9 cellular contexts compared by ENCODE assay signal in genomic region chr9:33445941-33446506, GRCh38. TPM values are rescaled to one million over a fixed set of nuclear protein-coding genes. Genes with fewer than 3 reads are reported as not detected.
DNase-seq lines count a peak whose midpoint lies in the region; ATAC-seq, FAIRE-seq and TF ChIP-seq lines count a peak whose summit lies in the region.
"Had no signal": no experiment of that assay in that cellular context is flagged by ENCODE, and none has a peak within 500 bp of the region (broad histone marks: within the 10 kb centered on the region; RNA-seq: fewer than 3 reads in every experiment).

No MANE protein-coding gene starts in this region.

- no peaks in the 10 kb centered on the region for H3K9me2 ChIP-seq in OCI-LY1 (ENCODE audit: low read depth, low read length)

- no peaks in the 10 kb centered on the region for H3F3A ChIP-seq in OCI-LY1 (ENCODE audit: insufficient read depth, low read length)

- H3K4me1 ChIP-seq in DND-41 (ENCODE audit: insufficient read depth, low read length), result peaks cover 43% of the 10 kb centered on the region
- H3K4me1 ChIP-seq in OCI-LY1 (ENCODE audit: insufficient read depth, low read length, severe bottlenecking), result peaks cover 26% of the 10 kb centered on the region
- H3K4me1 ChIP-seq in BE2C, result peaks cover 16% of the 10 kb centered on the region

- no peaks in the 10 kb centered on the region; the same call in 1 of the 2 replicates for H4K20me1 ChIP-seq in DND-41 (ENCODE audit: insufficient read depth, low read length)
- H4K20me1 ChIP-seq in OCI-LY1 (ENCODE audit: insufficient read depth, low read length), result no peaks in the 10 kb centered on the region

- TF ChIP-seq CTCF in DND-41 (IDR thresholded peaks at IDR 0.05; ENCODE audit: borderline replicate concordance, extremely low read depth, low read length, poor library complexity, severe bottlenecking), result no peak
- no peak for TF ChIP-seq CTCF in OCI-LY1 (IDR thresholded peaks at IDR 0.05; ENCODE audit: low read length)
- TF ChIP-seq CTCF in bronchial epithelial cell (IDR thresholded peaks at IDR 0.05; ENCODE audit: insufficient read depth, low read length, severe bottlenecking), result no peak
- no peak for TF ChIP-seq CTCF in omental fat pad (IDR thresholded peaks at IDR 0.05)
- TF ChIP-seq CTCF in BE2C (IDR thresholded peaks at IDR 0.05; ENCODE audit: low read depth, low read length), result no peak

- H3K27me3 ChIP-seq in DND-41 (ENCODE audit: insufficient read depth, low read length, poor library complexity), result no peaks in the 10 kb centered on the region
- no peaks in the 10 kb centered on the region for H3K27me3 ChIP-seq in OCI-LY1 (ENCODE audit: insufficient read depth, low read length)
- H3K27me3 ChIP-seq in bronchial epithelial cell (ENCODE audit: control insufficient read depth, insufficient read depth, low read length), result no peaks in the 10 kb centered on the region
- no peaks in the 10 kb centered on the region for H3K27me3 ChIP-seq in BE2C

- H3K27ac ChIP-seq in DND-41 (ENCODE audit: low read length), result peak overlapping the region; percentile 93
- H3K27ac ChIP-seq in OCI-LY1 (ENCODE audit: low read depth, low read length, poor library complexity, severe bottlenecking), result peak overlapping the region; percentile 86

- H3K9me3 ChIP-seq in DND-41 (ENCODE audit: insufficient read depth, low read length, severe bottlenecking) (no peaks in the 10 kb centered on the region), OCI-LY1 (ENCODE audit: low read length) (no peaks in the 10 kb centered on the region), BE2C (no peaks in the 10 kb centered on the region; the same call in 1 of the 2 replicates)

- H3K9ac ChIP-seq in DND-41 (ENCODE audit: low read depth, low read length), result peak overlapping the region; percentile 61
- peak overlapping the region; percentile 64; the same call in 1 of the 2 replicates for H3K9ac ChIP-seq in OCI-LY1 (ENCODE audit: low read length)

- DNase-seq in DND-41, result no peak
- DNase-seq in bronchial epithelial cell (ENCODE audit: low read depth), result no peak
- DNase-seq in omental fat pad (ENCODE audit: low spot score), result no peak
- no peak for DNase-seq in BE2C
- DNase-seq in COLO829 (ENCODE audit: low spot score), result no peak
- no peak for DNase-seq in SK-N-DZ (ENCODE audit: low spot score)
- no peak for DNase-seq in DMS79 (lab: John Stamatoyannopoulos, UW)
- DNase-seq: NCI-H345 had no signal

- H3K36me3 ChIP-seq in DND-41 (ENCODE audit: insufficient read depth, low read length) (no peaks in the 10 kb centered on the region), OCI-LY1 (ENCODE audit: insufficient read depth, low read length) (no peaks in the 10 kb centered on the region), bronchial epithelial cell (ENCODE audit: control insufficient read depth, insufficient read depth, low read length) (peaks cover 11% of the 10 kb centered on the region), BE2C (no peaks in the 10 kb centered on the region)

- ATAC-seq in DND-41 (ENCODE audit: insufficient read depth, low read depth) (peak; percentile 76), omental fat pad (ENCODE audit: low FRiP score) (peak; percentile 1)

- FAIRE-seq in bronchial epithelial cell (lab: Jason Lieb, UNC), result no peak

- H3K4me3 ChIP-seq in DND-41 (ENCODE audit: low read depth in 1 of 2, low read length in 2 of 2), result peak overlapping the region in 1 of 2 experiments; percentile 52; a peak in 2 of 4 replicates
- H3K4me3 ChIP-seq in OCI-LY1 (ENCODE audit: low read depth, low read length, poor library complexity, severe bottlenecking), result peak overlapping the region; percentile 64
- H3K4me3 ChIP-seq in bronchial epithelial cell (ENCODE audit: low read depth, low read length), result peak overlapping the region; percentile 48
- H3K4me3 ChIP-seq in BE2C (ENCODE audit: low read depth, low read length), result no peak overlapping the region

- H3K79me2 ChIP-seq in DND-41 (ENCODE audit: insufficient read depth, low read length) (no peaks in the 10 kb centered on the region), OCI-LY1 (ENCODE audit: insufficient read depth, low read length) (no peaks in the 10 kb centered on the region)

- H2AFZ ChIP-seq in DND-41 (ENCODE audit: low read depth, low read length) (no peak overlapping the region), OCI-LY1 (ENCODE audit: low read length) (no peak overlapping the region)

- H3K4me2 ChIP-seq in DND-41 (ENCODE audit: insufficient read depth, low read length) (peak overlapping the region; percentile 74; the same call in 1 of the 2 replicates), OCI-LY1 (ENCODE audit: low read length) (peak overlapping the region; percentile 83)

RNA-seq across cellular contexts. Expression of gene AQP3, which starts 1.4 kb away (rescaled TPM):
- total RNA-seq in bronchial epithelial cell (47.7 and 363 TPM in 2 replicates), omental fat pad (100 to 1,000 TPM in 1 of 4 donors, 10 to 100 TPM in 2, 1 to 10 TPM in 1; 9.9 to 139 (median 46.3) TPM)
- polyA plus RNA-seq in BE2C (2012; ENCODE audit: insufficient read depth, insufficient read length, low read depth), result 3.3 TPM
- polyA plus RNA-seq in SK-N-DZ (2014; cell fraction: cytosol; rRNA removed), result 0.51 and 2.2 TPM in 2 replicates
- 0.58 TPM in 1 of 2 replicates, not detected in the other for polyA plus RNA-seq in SK-N-DZ (2014; cell fraction: nucleus; rRNA removed)

RNA-seq across cellular contexts. Expression of gene NOL6, which starts 27.7 kb away (rescaled TPM):
- total RNA-seq in bronchial epithelial cell (21.0 and 35.3 TPM in 2 replicates), omental fat pad (10 to 100 TPM; 19.1 to 76.7 (median 21.4) TPM)
- 58.9 TPM for polyA plus RNA-seq in BE2C (2012; ENCODE audit: insufficient read depth, insufficient read length, low read depth)
- polyA plus RNA-seq in SK-N-DZ (2014; cell fraction: cytosol; rRNA removed), result 43.0 and 43.5 TPM in 2 replicates
- 85.6 and 85.8 TPM in 2 replicates for polyA plus RNA-seq in SK-N-DZ (2014; cell fraction: nucleus; rRNA removed)

RNA-seq across cellular contexts. Expression of gene AQP7, which starts 43.7 kb away (rescaled TPM):
- total RNA-seq in bronchial epithelial cell, result not detected in 2 replicates
- total RNA-seq in omental fat pad, result 100 to 1,000 TPM; 128 to 466 (median 169) TPM
- polyA plus RNA-seq in BE2C (2012; ENCODE audit: insufficient read depth, insufficient read length, low read depth), result not detected
- polyA plus RNA-seq in SK-N-DZ (2014; cell fraction: cytosol; rRNA removed), result 0.29 and 0.88 TPM in 2 replicates
- 1.7 and 2.1 TPM in 2 replicates for polyA plus RNA-seq in SK-N-DZ (2014; cell fraction: nucleus; rRNA removed)

Comparison
In these comparisons a context has a peak if more than half of its experiments do, and no peak if none do; other contexts are left out.
1. RNA of gene AQP7, which starts 43.7 kb away (total RNA-seq): 128 to 466 TPM in omental fat pad; not detected in bronchial epithelial cell; every median in the first group is over 100 times any median in the second.